Comparison of ENCODE assay signal across 1 cellular context in the genomic region with DNA sequence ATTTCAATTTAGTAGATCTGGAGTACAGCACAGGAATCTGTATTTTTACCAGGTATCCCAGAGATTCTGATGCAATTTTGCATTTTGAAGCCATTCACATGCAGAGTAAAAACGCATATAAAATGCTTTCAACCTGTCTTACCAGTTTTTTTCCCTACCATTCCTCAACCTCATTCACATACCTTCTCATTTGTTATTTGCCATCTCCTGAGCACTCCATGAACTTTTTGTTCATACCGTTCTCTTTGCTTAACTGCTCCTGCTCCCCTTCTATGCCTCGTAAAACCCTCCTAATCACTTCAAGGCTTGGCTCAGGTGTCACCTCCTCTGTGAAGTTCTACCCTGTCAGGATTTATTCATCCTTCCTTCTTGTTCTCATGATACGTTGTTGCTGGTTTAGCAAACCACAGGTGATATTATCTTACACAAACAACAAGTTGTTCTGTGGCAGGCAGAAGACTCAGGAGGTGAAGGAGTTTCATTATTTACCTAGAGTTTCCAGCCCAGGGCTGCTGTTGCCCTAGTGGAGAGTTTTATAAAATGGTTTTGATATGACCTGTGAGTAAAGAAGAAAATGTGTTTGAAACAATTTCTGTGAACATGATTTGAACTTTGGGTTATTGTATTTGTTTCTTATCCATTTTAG.
A peak's percentile ranks its signal among the peaks of the same experiment; 100 is the strongest.
TF ChIP-seq lines count a peak whose summit lies in the region.

No MANE protein-coding gene starts in this region.

TF ChIP-seq in H1, 55 proteins besides CTCF, POLR2A, EP300 and RAD21:
- TF ChIP-seq SP1 (IDR thresholded peaks at IDR 0.05; ENCODE audit: low read depth, low read length), result peak; percentile 62; the same call in 1 of the 2 replicates
- TF ChIP-seq RBBP5 (IDR thresholded peaks at IDR 0.05; ENCODE audit: borderline replicate concordance, low read depth, low read length), result peak; percentile 66; the same call in 1 of the 2 replicates
- TF ChIP-seq, protein P1, sequence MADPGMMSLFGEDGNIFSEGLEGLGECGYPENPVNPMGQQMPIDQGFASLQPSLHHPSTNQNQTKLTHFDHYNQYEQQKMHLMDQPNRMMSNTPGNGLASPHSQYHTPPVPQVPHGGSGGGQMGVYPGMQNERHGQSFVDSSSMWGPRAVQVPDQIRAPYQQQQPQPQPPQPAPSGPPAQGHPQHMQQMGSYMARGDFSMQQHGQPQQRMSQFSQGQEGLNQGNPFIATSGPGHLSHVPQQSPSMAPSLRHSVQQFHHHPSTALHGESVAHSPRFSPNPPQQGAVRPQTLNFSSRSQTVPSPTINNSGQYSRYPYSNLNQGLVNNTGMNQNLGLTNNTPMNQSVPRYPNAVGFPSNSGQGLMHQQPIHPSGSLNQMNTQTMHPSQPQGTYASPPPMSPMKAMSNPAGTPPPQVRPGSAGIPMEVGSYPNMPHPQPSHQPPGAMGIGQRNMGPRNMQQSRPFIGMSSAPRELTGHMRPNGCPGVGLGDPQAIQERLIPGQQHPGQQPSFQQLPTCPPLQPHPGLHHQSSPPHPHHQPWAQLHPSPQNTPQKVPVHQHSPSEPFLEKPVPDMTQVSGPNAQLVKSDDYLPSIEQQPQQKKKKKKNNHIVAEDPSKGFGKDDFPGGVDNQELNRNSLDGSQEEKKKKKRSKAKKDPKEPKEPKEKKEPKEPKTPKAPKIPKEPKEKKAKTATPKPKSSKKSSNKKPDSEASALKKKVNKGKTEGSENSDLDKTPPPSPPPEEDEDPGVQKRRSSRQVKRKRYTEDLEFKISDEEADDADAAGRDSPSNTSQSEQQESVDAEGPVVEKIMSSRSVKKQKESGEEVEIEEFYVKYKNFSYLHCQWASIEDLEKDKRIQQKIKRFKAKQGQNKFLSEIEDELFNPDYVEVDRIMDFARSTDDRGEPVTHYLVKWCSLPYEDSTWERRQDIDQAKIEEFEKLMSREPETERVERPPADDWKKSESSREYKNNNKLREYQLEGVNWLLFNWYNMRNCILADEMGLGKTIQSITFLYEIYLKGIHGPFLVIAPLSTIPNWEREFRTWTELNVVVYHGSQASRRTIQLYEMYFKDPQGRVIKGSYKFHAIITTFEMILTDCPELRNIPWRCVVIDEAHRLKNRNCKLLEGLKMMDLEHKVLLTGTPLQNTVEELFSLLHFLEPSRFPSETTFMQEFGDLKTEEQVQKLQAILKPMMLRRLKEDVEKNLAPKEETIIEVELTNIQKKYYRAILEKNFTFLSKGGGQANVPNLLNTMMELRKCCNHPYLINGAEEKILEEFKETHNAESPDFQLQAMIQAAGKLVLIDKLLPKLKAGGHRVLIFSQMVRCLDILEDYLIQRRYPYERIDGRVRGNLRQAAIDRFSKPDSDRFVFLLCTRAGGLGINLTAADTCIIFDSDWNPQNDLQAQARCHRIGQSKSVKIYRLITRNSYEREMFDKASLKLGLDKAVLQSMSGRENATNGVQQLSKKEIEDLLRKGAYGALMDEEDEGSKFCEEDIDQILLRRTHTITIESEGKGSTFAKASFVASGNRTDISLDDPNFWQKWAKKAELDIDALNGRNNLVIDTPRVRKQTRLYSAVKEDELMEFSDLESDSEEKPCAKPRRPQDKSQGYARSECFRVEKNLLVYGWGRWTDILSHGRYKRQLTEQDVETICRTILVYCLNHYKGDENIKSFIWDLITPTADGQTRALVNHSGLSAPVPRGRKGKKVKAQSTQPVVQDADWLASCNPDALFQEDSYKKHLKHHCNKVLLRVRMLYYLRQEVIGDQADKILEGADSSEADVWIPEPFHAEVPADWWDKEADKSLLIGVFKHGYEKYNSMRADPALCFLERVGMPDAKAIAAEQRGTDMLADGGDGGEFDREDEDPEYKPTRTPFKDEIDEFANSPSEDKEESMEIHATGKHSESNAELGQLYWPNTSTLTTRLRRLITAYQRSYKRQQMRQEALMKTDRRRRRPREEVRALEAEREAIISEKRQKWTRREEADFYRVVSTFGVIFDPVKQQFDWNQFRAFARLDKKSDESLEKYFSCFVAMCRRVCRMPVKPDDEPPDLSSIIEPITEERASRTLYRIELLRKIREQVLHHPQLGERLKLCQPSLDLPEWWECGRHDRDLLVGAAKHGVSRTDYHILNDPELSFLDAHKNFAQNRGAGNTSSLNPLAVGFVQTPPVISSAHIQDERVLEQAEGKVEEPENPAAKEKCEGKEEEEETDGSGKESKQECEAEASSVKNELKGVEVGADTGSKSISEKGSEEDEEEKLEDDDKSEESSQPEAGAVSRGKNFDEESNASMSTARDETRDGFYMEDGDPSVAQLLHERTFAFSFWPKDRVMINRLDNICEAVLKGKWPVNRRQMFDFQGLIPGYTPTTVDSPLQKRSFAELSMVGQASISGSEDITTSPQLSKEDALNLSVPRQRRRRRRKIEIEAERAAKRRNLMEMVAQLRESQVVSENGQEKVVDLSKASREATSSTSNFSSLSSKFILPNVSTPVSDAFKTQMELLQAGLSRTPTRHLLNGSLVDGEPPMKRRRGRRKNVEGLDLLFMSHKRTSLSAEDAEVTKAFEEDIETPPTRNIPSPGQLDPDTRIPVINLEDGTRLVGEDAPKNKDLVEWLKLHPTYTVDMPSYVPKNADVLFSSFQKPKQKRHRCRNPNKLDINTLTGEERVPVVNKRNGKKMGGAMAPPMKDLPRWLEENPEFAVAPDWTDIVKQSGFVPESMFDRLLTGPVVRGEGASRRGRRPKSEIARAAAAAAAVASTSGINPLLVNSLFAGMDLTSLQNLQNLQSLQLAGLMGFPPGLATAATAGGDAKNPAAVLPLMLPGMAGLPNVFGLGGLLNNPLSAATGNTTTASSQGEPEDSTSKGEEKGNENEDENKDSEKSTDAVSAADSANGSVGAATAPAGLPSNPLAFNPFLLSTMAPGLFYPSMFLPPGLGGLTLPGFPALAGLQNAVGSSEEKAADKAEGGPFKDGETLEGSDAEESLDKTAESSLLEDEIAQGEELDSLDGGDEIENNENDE (IDR thresholded peaks at IDR 0.05; ENCODE audit: insufficient replicate concordance, low read length), result peak; percentile 12
- peak; percentile 72; the same call in 1 of the 2 replicates for TF ChIP-seq CEBPB (IDR thresholded peaks at IDR 0.05; ENCODE audit: low read depth, low read length)
